ENCODE assay signal across 8 cellular contexts in genomic region chr3:138833908-138834358, GRCh38. TPM values are rescaled to one million over a fixed set of nuclear protein-coding genes. Genes with fewer than 3 reads are reported as not detected.
DNase-seq lines count a peak whose midpoint lies in the region; ATAC-seq, FAIRE-seq and TF ChIP-seq lines count a peak whose summit lies in the region.

No MANE protein-coding gene starts in this region.

- H3K36me3 ChIP-seq in PC-3 (ENCODE audit: low read depth, low read length), result no peaks in the 10 kb centered on the region
- 0 out of 5 replicates have a peak, but pooled peaks cover 0 to 4% of the 10 kb centered on the region in 2 experiments for H3K36me3 ChIP-seq in HepG2 (replicated peaks in 1 of 2; ENCODE audit: control insufficient read depth in 1 of 2, insufficient read depth in 2 of 2, low read length in 2 of 2)

- H3K9me2 ChIP-seq in PC-3 (replicated peaks; ENCODE audit: low read length), result no peaks in the 10 kb centered on the region

- H3K4me2 ChIP-seq in PC-3 (ENCODE audit: low read length), result peak overlapping the region; percentile 87
- peak overlapping the region; percentile 94 for H3K4me2 ChIP-seq in HepG2 (ENCODE audit: low read depth, low read length)

- ATAC-seq in HG02588 (IDR thresholded peaks at IDR 0.05; ENCODE audit: unreplicated experiment) (peak; percentile 0), PC-3 (peak; percentile 31; the same call in 1 of the 2 replicates), HepG2 (peak; percentile 5), HG02870 (IDR thresholded peaks at IDR 0.05; ENCODE audit: unreplicated experiment) (no peak)

- CTCF ChIA-PET in PC-3 (lab: Charles Lee) (no interaction called here), HepG2 (lab: Yijun Ruan, JAX; ENCODE audit: low intra/inter-chr PET ratio, low total read pairs) (interaction anchor here (3.0 kb wide), 1 partner anchor 82 kb away, joined by 39 read pairs; no protein-coding TSS in a partner anchor)

- in situ Hi-C loops in HepG2 (cut with HindIII; ENCODE audit: extremely low pct_ligation_motif_present, low pct_unique_long_range_greater_than_20kb), result loop anchor here (5.0 kb wide), 1 partner anchor 83 kb away; no protein-coding TSS in a partner anchor

- H3F3A ChIP-seq in PC-3 (ENCODE audit: low read length, unreplicated experiment), result no peaks in the 10 kb centered on the region

- H3K9ac ChIP-seq in PC-3 (ENCODE audit: low read length) (peak overlapping the region; percentile 78), HepG2 (ENCODE audit: insufficient read depth, low read depth, low read length) (peak overlapping the region; percentile 81)

- H3K27me3 ChIP-seq in PC-3 (ENCODE audit: low read length) (no peaks in the 10 kb centered on the region), HepG2 (ENCODE audit: control insufficient read depth in 1 of 2, insufficient read depth in 2 of 2, low read length in 2 of 2) (no peaks in the 10 kb centered on the region; a peak in 1 of 5 replicates)

- intact Hi-C loops in PC-3 (cut with micrococcal nuclease) (loop anchor here (1.0 to 5.0 kb wide), 5 partner anchors 47 to 242 kb away; partner anchors contain the start of gene CEP70), HepG2 (cut with micrococcal nuclease; ENCODE audit: unreplicated experiment) (loop anchor here (1.0 to 10.0 kb wide), 5 partner anchors 29 to 240 kb away; partner anchors contain the start of gene CEP70)

- H3K4me3 ChIP-seq in PC-3 (ENCODE audit: low read length) (peak overlapping the region; percentile 99), HepG2 (replicated peaks in 1 of 3; ENCODE audit: insufficient read depth in 1 of 3, low read depth in 2 of 3, low read length in 3 of 3) (peak overlapping the region; percentile 80 to 94 (median 86))

- TF ChIP-seq EP300 in HepG2 (IDR thresholded peaks at IDR 0.05; ENCODE audit: low read depth in 2 of 2, low read length in 2 of 2) (no peak), HepG2 (CRISPR knock-in tag; IDR thresholded peaks at IDR 0.05; ENCODE audit: borderline replicate concordance) (no peak)

- H4K20me1 ChIP-seq in PC-3 (ENCODE audit: low read length), result no peaks in the 10 kb centered on the region
- H4K20me1 ChIP-seq in HepG2 (ENCODE audit: insufficient read depth, low read length), result no peaks in the 10 kb centered on the region

- peak overlapping the region; percentile 80 for H2AFZ ChIP-seq in PC-3 (ENCODE audit: low read length)
- H2AFZ ChIP-seq in HepG2 (ENCODE audit: low read length), result no peak overlapping the region

- TF ChIP-seq POLR2A in HepG2 (IDR thresholded peaks at IDR 0.05; ENCODE audit: insufficient read depth in 1 of 2, low read depth in 2 of 2, low read length in 2 of 2), result no peak

- BruUV-seq in PC-3 (replicated peaks; lab: Mats Ljungman, UMichigan) (no TSS peak), HepG2 (replicated peaks; lab: Mats Ljungman, UMichigan) (no TSS peak)

- 2% methylated on average over 10 of the region's 19 CpGs for WGBS in HepG2 (ENCODE audit: low lambda C conversion rate)

- peak; percentile 51 for FAIRE-seq in HepG2 (lab: Jason Lieb, UNC)

- peak overlapping the region; percentile 57 for H3K27ac ChIP-seq in PC-3 (ENCODE audit: low read length)
- peak overlapping the region; percentile 73 for H3K27ac ChIP-seq in caudate nucleus (ENCODE audit: low read depth, low read length)
- H3K27ac ChIP-seq in HepG2 (ENCODE audit: extremely low read length, insufficient read depth, low read length), result peak overlapping the region; percentile 95

- H3K79me2 ChIP-seq in PC-3 (ENCODE audit: low read length) (peaks cover 47% of the 10 kb centered on the region), HepG2 (ENCODE audit: insufficient read depth, low read length) (peaks cover 50% of the 10 kb centered on the region)

- POLR2A ChIA-PET in PC-3 (lab: Charles Lee; ENCODE audit: unreplicated experiment) (no interaction called here), HepG2 (lab: Yijun Ruan, JAX) (interaction anchor here (0.6 to 4.7 kb wide), 7 partner anchors 8 to 239 kb away, joined by 3 to 49 read pairs (median 19); partner anchors contain the start of gene CEP70)

- H3K9me3 ChIP-seq in PC-3 (ENCODE audit: low read length) (no peaks in the 10 kb centered on the region), HepG2 (ENCODE audit: low read length) (no peaks in the 10 kb centered on the region)

- TF ChIP-seq RAD21 in HepG2 (CRISPR knock-in tag; IDR thresholded peaks at IDR 0.05), result no peak

- H3K4me1 ChIP-seq in PC-3 (ENCODE audit: insufficient read depth, low read length) (peaks cover 5% of the 10 kb centered on the region; the same call in 1 of the 2 replicates), HepG2 (ENCODE audit: insufficient read depth, low read length) (peaks cover 37% of the 10 kb centered on the region)

- DNase-seq in NCI-H1694 treated with DMSO at 0.1 percent for 48 hours (lab: John Stamatoyannopoulos, UW) (peak; percentile 42), NCI-H1694 (lab: John Stamatoyannopoulos, UW) (no peak), PC-3 (no peak), caudate nucleus (lab: John Stamatoyannopoulos, UW) (peak in 28 of 61 donors; percentile 4 to 70 (median 38)), HepG2 (ENCODE audit: low spot score) (no peak), stromal cell of bone marrow (ENCODE audit: low read depth) (peak; percentile 9)

- TF ChIP-seq CTCF in PC-3 (conservative IDR thresholded peaks at IDR 0.05; ENCODE audit: low read depth, low read length) (no peak), HepG2 (CRISPR knock-in tag; IDR thresholded peaks at IDR 0.05) (no peak)

TF ChIP-seq in HepG2, 621 proteins besides CTCF, POLR2A, EP300 and RAD21 (continues in another document):
- no peak for TF ChIP-seq GTF2F1 (IDR thresholded peaks at IDR 0.05; ENCODE audit: low read length)
- no peak for TF ChIP-seq ZBTB44 (CRISPR knock-in tag; IDR thresholded peaks at IDR 0.05)
- no peak for TF ChIP-seq NFE2 (CRISPR knock-in tag; IDR thresholded peaks at IDR 0.05)
- no peak for TF ChIP-seq ZNF136 (CRISPR knock-in tag; IDR thresholded peaks at IDR 0.05; ENCODE audit: low read depth)
- no peak for TF ChIP-seq ZNF207 (IDR thresholded peaks at IDR 0.05; ENCODE audit: borderline replicate concordance)
- TF ChIP-seq NCOA2 (CRISPR knock-in tag; IDR thresholded peaks at IDR 0.05), result 0 out of 2 replicates have a peak, but pooled peaks have one; percentile 10
- no peak for TF ChIP-seq CREB1 (IDR thresholded peaks at IDR 0.05)
- 0 out of 2 replicates have a peak, but pooled peaks have one; percentile 1 for TF ChIP-seq CREB1 (CRISPR knock-in tag; IDR thresholded peaks at IDR 0.05)
- TF ChIP-seq MIER2 (CRISPR knock-in tag; IDR thresholded peaks at IDR 0.05), result no peak
- TF ChIP-seq, protein P1, sequence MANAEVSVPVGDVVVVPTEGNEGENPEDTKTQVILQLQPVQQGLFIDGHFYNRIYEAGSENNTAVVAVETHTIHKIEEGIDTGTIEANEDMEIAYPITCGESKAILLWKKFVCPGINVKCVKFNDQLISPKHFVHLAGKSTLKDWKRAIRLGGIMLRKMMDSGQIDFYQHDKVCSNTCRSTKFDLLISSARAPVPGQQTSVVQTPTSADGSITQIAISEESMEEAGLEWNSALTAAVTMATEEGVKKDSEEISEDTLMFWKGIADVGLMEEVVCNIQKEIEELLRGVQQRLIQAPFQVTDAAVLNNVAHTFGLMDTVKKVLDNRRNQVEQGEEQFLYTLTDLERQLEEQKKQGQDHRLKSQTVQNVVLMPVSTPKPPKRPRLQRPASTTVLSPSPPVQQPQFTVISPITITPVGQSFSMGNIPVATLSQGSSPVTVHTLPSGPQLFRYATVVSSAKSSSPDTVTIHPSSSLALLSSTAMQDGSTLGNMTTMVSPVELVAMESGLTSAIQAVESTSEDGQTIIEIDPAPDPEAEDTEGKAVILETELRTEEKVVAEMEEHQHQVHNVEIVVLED (CRISPR knock-in tag; IDR thresholded peaks at IDR 0.05; ENCODE audit: borderline replicate concordance), result peak; percentile 29; the same call in 1 of the 2 replicates

RNA-seq across cellular contexts. Expression of gene PIK3CB, which starts 0.8 kb away (rescaled TPM):
- 8.3 and 15.7 TPM in 2 replicates for total RNA-seq in PC-3 (2014; rRNA removed)
- 6.6 and 18.6 TPM in 2 replicates for total RNA-seq in HepG2 (2016; rRNA removed; fragmentation: Illumina TruSeq; extraction: Trizol)
- total RNA-seq in HepG2 (2016; cell fraction: cytosol; rRNA removed; fragmentation: Illumina TruSeq; extraction: Trizol; ENCODE audit: low read depth), result 6.5 and 9.2 TPM in 2 replicates
- 6.4 and 18.1 TPM in 2 replicates for total RNA-seq in HepG2 (2016; cell fraction: insoluble cytoplasmic fraction; rRNA removed; fragmentation: Illumina TruSeq; extraction: Trizol)
- total RNA-seq in HepG2 (2016; cell fraction: membrane; rRNA removed; fragmentation: Illumina TruSeq; extraction: Trizol), result 13.7 and 13.9 TPM in 2 replicates
- 12.3 and 14.6 TPM in 2 replicates for total RNA-seq in HepG2 (2016; cell fraction: nucleus; rRNA removed; fragmentation: Illumina TruSeq; extraction: Trizol)
- 18.7 and 23.8 TPM in 2 replicates for polyA plus RNA-seq in HepG2 (2011; rRNA removed)
- polyA plus RNA-seq in HepG2 (2011; cell fraction: cytosol; rRNA removed), result 10.9 and 18.4 TPM in 2 replicates
- 13.0 and 17.3 TPM in 2 replicates for polyA plus RNA-seq in HepG2 (2011; cell fraction: nucleus; rRNA removed)
- 47.5 and 53.4 TPM in 2 replicates for polyA plus RNA-seq in HepG2 (2012)
- 2.2 and 2.4 TPM in 2 replicates for polyA plus RNA-seq in HepG2 (2016; cell fraction: cytosol; fragmentation: Illumina TruSeq; extraction: Trizol; ENCODE audit: low read depth)
- 23.5 TPM in 2 replicates for polyA plus RNA-seq in HepG2 (2016; cell fraction: insoluble cytoplasmic fraction; fragmentation: Illumina TruSeq; extraction: Trizol; ENCODE audit: low read depth)
- polyA plus RNA-seq in HepG2 (2016; cell fraction: membrane; fragmentation: Illumina TruSeq; extraction: Trizol; ENCODE audit: low read depth), result 7.7 and 9.3 TPM in 2 replicates
- 13.6 and 13.7 TPM in 2 replicates for polyA plus RNA-seq in HepG2 (2016; cell fraction: nucleus; fragmentation: Illumina TruSeq; extraction: Trizol; ENCODE audit: insufficient read depth, low read depth)
- polyA minus RNA-seq in HepG2 (2011; rRNA and poly(A)+ RNA removed; ENCODE audit: low replicate concordance), result 9.4 and 18.8 TPM in 2 replicates
- 29.0 and 40.8 TPM in 2 replicates for polyA minus RNA-seq in HepG2 (2011; cell fraction: cytosol; rRNA and poly(A)+ RNA removed)
- polyA minus RNA-seq in HepG2 (2011; cell fraction: nucleus; rRNA and poly(A)+ RNA removed), result 74.0 and 78.9 TPM in 2 replicates

Comparison
In these comparisons a context has a peak if more than half of its experiments do, and no peak if none do; other contexts are left out.
1. DNase-seq: peak in NCI-H1694 treated with DMSO at 0.1 percent for 48 hours (single experiment) and stromal cell of bone marrow (single experiment); none in NCI-H1694 (single experiment), PC-3 (single experiment) and HepG2 (single experiment).
2. Peak in every context shown above with its lines, with median percentiles within 50 percentile points of each other: H3K27ac ChIP-seq.